ENCODE assay signal across 8 cellular contexts in genomic region chr2:109129356-109129920, GRCh38. TPM values are rescaled to one million over a fixed set of nuclear protein-coding genes. Genes with fewer than 3 reads are reported as not detected.
DNase-seq lines count a peak whose midpoint lies in the region; ATAC-seq, FAIRE-seq and TF ChIP-seq lines count a peak whose summit lies in the region.

No MANE protein-coding gene starts in this region.

- peak overlapping the region in 6 of 8 donors; percentile 24 to 73 (median 42) for H3K4me3 Mint-ChIP-seq in CD4-positive, alpha-beta memory T cell

- H2AFZ ChIP-seq in neuron (ENCODE audit: low read depth, low read length): peak overlapping the region; percentile 93

- H3K27me3 ChIP-seq in CD4-positive, alpha-beta memory T cell (ENCODE audit: insufficient read depth, low read length): peaks cover 5% of the 10 kb centered on the region
- H3K27me3 ChIP-seq in foreskin keratinocyte (peaks cover 75% of the 10 kb centered on the region), neuron (ENCODE audit: insufficient read depth, low read length) (peaks cover 37% of the 10 kb centered on the region)

- H3K36me3 Mint-ChIP-seq in CD4-positive, alpha-beta memory T cell: no peaks in the 10 kb centered on the region

- intact Hi-C loops in CD4-positive, alpha-beta memory T cell (cut with micrococcal nuclease): loop anchor here (2.0 kb wide), 2 partner anchors 15 to 201 kb away; no protein-coding TSS in a partner anchor

- no peak for FAIRE-seq in D721Med (lab: Jason Lieb, UNC)

- no peaks in the 10 kb centered on the region for H3K9me3 ChIP-seq in CD4-positive, alpha-beta memory T cell (ENCODE audit: control insufficient read depth in 1 of 2, low read length in 2 of 2)
- H3K9me3 ChIP-seq in neuron (ENCODE audit: low read length): no peaks in the 10 kb centered on the region

- H3K27me3 Mint-ChIP-seq in CD4-positive, alpha-beta memory T cell: peaks cover 24 to 38% of the 10 kb centered on the region in 2 donors

- peak overlapping the region in 1 of 2 donors; percentile 63 for H3K4me3 ChIP-seq in CD4-positive, alpha-beta memory T cell (ENCODE audit: low read length in 2 of 2)
- peak overlapping the region; percentile 54 for H3K4me3 ChIP-seq in neuron (ENCODE audit: low read length)

- peaks cover 6 to 14% (median 10%) of the 10 kb centered on the region in 4 donors for H3K4me1 Mint-ChIP-seq in CD4-positive, alpha-beta memory T cell

- peaks cover 0 to 1% (median 0%) of the 10 kb centered on the region in 8 donors for H3K9me3 Mint-ChIP-seq in CD4-positive, alpha-beta memory T cell

- ATAC-seq in HG02763 (IDR thresholded peaks at IDR 0.05; ENCODE audit: unreplicated experiment) (peak; percentile 4), foreskin keratinocyte (peak; percentile 12)

- peak in 4 of 5 donors; percentile 25 to 48 (median 27) for DNase-seq in CD4-positive, alpha-beta memory T cell
- DNase-seq in activated CD8-positive, alpha-beta memory T cell treated with anti-CD3 and anti-CD28 coated beads for 24 hours: peak; percentile 78
- DNase-seq in foreskin keratinocyte (peak in 1 of 2 donors; percentile 17), NCI-H226 (no peak), NCI-H774 (lab: John Stamatoyannopoulos, UW) (no peak), D721Med (ENCODE audit: insufficient read length, low spot score) (no peak)

- CTCF ChIA-PET in CD4-positive, alpha-beta memory T cell (lab: Charles Lee; ENCODE audit: partially characterized antibody): interaction anchor here (0.6 to 4.5 kb wide), 6 partner anchors 98 to 511 kb away, joined by 3 to 38 read pairs (median 4); no protein-coding TSS in a partner anchor

- no peak overlapping the region for H3K27ac ChIP-seq in CD4-positive, alpha-beta memory T cell (ENCODE audit: low read depth, low read length)
- H3K27ac ChIP-seq in foreskin keratinocyte: no peak overlapping the region

- peaks cover 15% of the 10 kb centered on the region for H3K4me1 ChIP-seq in CD4-positive, alpha-beta memory T cell (ENCODE audit: insufficient read depth, low read length)
- peaks cover 11% of the 10 kb centered on the region for H3K4me1 ChIP-seq in foreskin keratinocyte
- peaks cover 10% of the 10 kb centered on the region for H3K4me1 ChIP-seq in neuron (ENCODE audit: insufficient read depth, low read length)

- no peak overlapping the region for H3K27ac Mint-ChIP-seq in CD4-positive, alpha-beta memory T cell

- no peaks in the 10 kb centered on the region for H3K36me3 ChIP-seq in CD4-positive, alpha-beta memory T cell (ENCODE audit: insufficient read depth, low read length)
- no peaks in the 10 kb centered on the region for H3K36me3 ChIP-seq in neuron (ENCODE audit: insufficient read depth, low read length)

- TF ChIP-seq CTCF in foreskin keratinocyte (conservative IDR thresholded peaks at IDR 0.05): no peak
- TF ChIP-seq CTCF in D721Med (IDR thresholded peaks at IDR 0.05; ENCODE audit: insufficient read depth, missing control alignments): no peak

- POLR2A ChIA-PET in CD4-positive, alpha-beta memory T cell (lab: Charles Lee; ENCODE audit: partially characterized antibody): interaction anchor here (1.6 to 2.9 kb wide), 2 partner anchors 98 to 380 kb away, joined by 8 to 19 read pairs; no protein-coding TSS in a partner anchor

RNA-seq across cellular contexts. Expression of gene SH3RF3, which starts 0.4 kb away (rescaled TPM):
- 1 to 10 TPM; 2.1 to 2.2 TPM for total RNA-seq in CD4-positive, alpha-beta memory T cell
- under 1 TPM in 1 of 2 donors, not detected in 1; 0.26 TPM for polyA plus RNA-seq in CD4-positive, alpha-beta memory T cell
- 0.07 and 0.14 TPM in 2 replicates for total RNA-seq in foreskin keratinocyte
- 0.01 and 0.07 TPM in 2 replicates for polyA plus RNA-seq in foreskin keratinocyte

Comparison
In these comparisons a context has a peak if more than half of its experiments do, and no peak if none do; other contexts are left out.
1. DNase-seq: peak in CD4-positive, alpha-beta memory T cell (4 of 5) and activated CD8-positive, alpha-beta memory T cell treated with anti-CD3 and anti-CD28 coated beads for 24 hours (single experiment); none in NCI-H226 (single experiment), NCI-H774 (single experiment) and D721Med (single experiment).